ENCODE assay signal across 1 cellular context in the genomic region with DNA sequence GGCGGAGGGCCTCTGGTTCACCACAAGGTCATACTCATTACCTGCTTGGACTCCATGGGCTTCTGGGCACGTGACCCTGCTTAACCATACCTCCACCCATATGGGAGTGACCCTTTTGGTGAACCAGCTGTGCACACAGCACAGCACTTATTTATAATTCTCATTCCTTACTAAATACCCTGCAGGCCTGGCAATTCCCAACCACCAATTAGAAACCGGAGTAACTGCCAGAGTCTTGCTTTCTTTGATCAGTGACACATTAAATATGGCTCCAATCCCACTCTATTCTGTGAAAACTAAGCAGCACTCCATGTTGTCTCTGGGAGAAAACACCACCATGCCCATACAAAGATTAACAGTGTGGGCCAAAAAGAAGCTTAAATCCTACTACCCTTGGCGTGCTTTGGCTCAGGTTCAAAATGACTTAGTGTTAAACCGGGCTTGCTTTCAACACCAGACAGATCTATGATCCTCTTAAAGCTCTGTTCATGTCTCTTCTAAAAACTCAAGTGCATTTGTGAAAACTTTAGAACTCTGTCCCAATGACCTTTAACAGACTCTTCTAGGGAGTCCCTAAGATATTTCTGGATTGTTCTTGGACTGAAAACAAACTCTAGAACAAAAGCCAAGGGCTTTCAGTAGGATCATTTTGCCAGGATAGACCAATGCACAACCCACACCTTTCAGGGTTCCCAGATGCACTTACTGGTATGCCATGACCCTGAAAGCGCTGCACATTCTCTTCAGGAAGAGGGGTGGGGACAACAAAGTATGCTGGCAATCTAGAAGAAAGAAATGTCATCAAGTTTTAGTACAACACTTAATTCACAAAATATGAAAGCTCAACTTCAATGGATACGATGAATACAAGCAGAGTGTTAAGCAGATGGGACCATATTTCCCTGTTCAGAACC.
TF ChIP-seq lines count a peak whose summit lies in the region.

No MANE protein-coding gene starts in this region.

TF ChIP-seq in SK-N-SH, 30 proteins besides CTCF, POLR2A, EP300 and RAD21 (continued from another document):
- TF ChIP-seq, protein P1, sequence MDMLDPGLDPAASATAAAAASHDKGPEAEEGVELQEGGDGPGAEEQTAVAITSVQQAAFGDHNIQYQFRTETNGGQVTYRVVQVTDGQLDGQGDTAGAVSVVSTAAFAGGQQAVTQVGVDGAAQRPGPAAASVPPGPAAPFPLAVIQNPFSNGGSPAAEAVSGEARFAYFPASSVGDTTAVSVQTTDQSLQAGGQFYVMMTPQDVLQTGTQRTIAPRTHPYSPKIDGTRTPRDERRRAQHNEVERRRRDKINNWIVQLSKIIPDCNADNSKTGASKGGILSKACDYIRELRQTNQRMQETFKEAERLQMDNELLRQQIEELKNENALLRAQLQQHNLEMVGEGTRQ (IDR thresholded peaks at IDR 0.05; ENCODE audit: borderline replicate concordance, low read depth, low read length) = no peak
- no peak for TF ChIP-seq EZH2phosphoT487 (IDR thresholded peaks at IDR 0.05; ENCODE audit: borderline replicate concordance, low read depth)
TF ChIP-seq in SK-N-SH: peak in this region for 0.
